21 cellular contexts compared by ENCODE assay signal in the genomic region with DNA sequence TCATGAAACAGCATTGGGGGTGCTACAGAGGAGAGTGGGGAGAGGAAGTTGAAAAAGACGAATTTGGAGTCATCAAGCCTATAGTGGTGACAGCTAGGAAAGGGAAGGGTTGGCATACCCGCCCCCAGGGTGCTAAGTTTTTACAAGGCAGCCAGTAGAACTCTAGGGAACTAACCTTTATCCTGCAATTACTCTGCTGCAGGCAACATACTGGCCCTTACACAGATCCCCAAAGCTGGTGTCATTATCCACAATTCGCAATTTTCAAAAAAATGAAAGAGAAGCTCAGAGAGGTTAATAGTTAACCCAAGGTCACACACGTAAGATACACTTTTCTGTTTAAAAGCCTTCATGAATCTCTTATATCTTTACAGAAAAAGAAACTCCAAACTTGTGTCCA. TPM values are rescaled to one million over a fixed set of nuclear protein-coding genes. Genes with fewer than 3 reads are reported as not detected.
A peak's percentile ranks its signal among the peaks of the same experiment; 100 is the strongest.
DNase-seq lines count a peak whose midpoint lies in the region; ATAC-seq and TF ChIP-seq lines count a peak whose summit lies in the region.
"Had no signal": no experiment of that assay in that cellular context is flagged by ENCODE, and none has a peak within 500 bp of the region (broad histone marks: within the 10 kb centered on the region; RNA-seq: fewer than 3 reads in every experiment).

No MANE protein-coding gene starts in this region.

- H4K20me1 ChIP-seq in OCI-LY3 (ENCODE audit: insufficient read depth, low read length) = no peaks in the 10 kb centered on the region

- H3K4me2 ChIP-seq in OCI-LY3 (ENCODE audit: low read length) = no peak overlapping the region
- H3K4me2 ChIP-seq: A549 had no signal

- peak overlapping the region; percentile 62; the same call in 1 of the 2 replicates for H2AFZ ChIP-seq in OCI-LY3 (ENCODE audit: low read depth, low read length)
- H2AFZ ChIP-seq: GM23248 had no signal

- H3K9me3 ChIP-seq in OCI-LY3 (ENCODE audit: insufficient read depth, low read length) = no peaks in the 10 kb centered on the region
- H3K9me3 ChIP-seq in right lobe of liver = no peaks in the 10 kb centered on the region
- H3K9me3 ChIP-seq in effector memory CD4-positive, alpha-beta T cell (ENCODE audit: control insufficient read depth, low read length) = no peaks in the 10 kb centered on the region
- H3K9me3 ChIP-seq: A549 had no signal

- TF ChIP-seq CTCF in OCI-LY3 (IDR thresholded peaks at IDR 0.05; ENCODE audit: low read depth, low read length) = no peak
- no peak for TF ChIP-seq CTCF in right lobe of liver (IDR thresholded peaks at IDR 0.05)

- ATAC-seq in left colon = peak; percentile 63
- peak; percentile 53 to 69 (median 57) for ATAC-seq in right lobe of liver
- ATAC-seq: A549 had no signal

- TF ChIP-seq POLR2A in right lobe of liver (IDR thresholded peaks at IDR 0.05) = no peak

- H3K4me1 ChIP-seq in OCI-LY3 (ENCODE audit: low read length) (peaks cover 25% of the 10 kb centered on the region), right lobe of liver (peaks cover 0 to 9% (median 0%) of the 10 kb centered on the region in 4 donors)
- no peaks in the 10 kb centered on the region for H3K4me1 ChIP-seq in effector memory CD4-positive, alpha-beta T cell (ENCODE audit: control insufficient read depth, insufficient read depth, low read length, poor library complexity, severe bottlenecking)
- H3K4me1 ChIP-seq: A549 had no signal

- H3K9ac ChIP-seq in OCI-LY3 (ENCODE audit: low read length) = no peak overlapping the region
- H3K9ac ChIP-seq: GM23248 had no signal

- H3K27me3 ChIP-seq in OCI-LY3 (ENCODE audit: low read depth, low read length) (no peaks in the 10 kb centered on the region), right lobe of liver (no peaks in the 10 kb centered on the region)
- no peaks in the 10 kb centered on the region for H3K27me3 ChIP-seq in effector memory CD4-positive, alpha-beta T cell (replicated peaks; ENCODE audit: control insufficient read depth, insufficient read depth, low read length, poor library complexity, severe bottlenecking)

- H3K27ac ChIP-seq in OCI-LY3 (ENCODE audit: low read length) (no peak overlapping the region), right lobe of liver (no peak overlapping the region)
- no peak overlapping the region for H3K27ac ChIP-seq in effector memory CD4-positive, alpha-beta T cell (ENCODE audit: insufficient read depth, low read length, poor library complexity, severe bottlenecking)
- H3K27ac ChIP-seq: A549, GM23248 had no signal

- no peaks in the 10 kb centered on the region for H3K79me2 ChIP-seq in OCI-LY3 (ENCODE audit: low read length)

- no peaks in the 10 kb centered on the region for H3K36me3 ChIP-seq in OCI-LY3 (replicated peaks; ENCODE audit: low read depth, low read length)
- no peaks in the 10 kb centered on the region for H3K36me3 ChIP-seq in right lobe of liver
- no peaks in the 10 kb centered on the region for H3K36me3 ChIP-seq in effector memory CD4-positive, alpha-beta T cell (ENCODE audit: control insufficient read depth, insufficient read depth, low read length)

- WGBS in right lobe of liver (ENCODE audit: insufficient coverage, low coverage, low lambda C conversion rate, missing lambda C conversion rate) = 31% methylated on average over 4 of the region's 4 CpGs

- DNase-seq in left colon (no peak), right lobe of liver (no peak), NCI-H146 treated with DMSO at 0.1 percent for 48 hours (lab: John Stamatoyannopoulos, UW; ENCODE audit: unreplicated experiment) (no peak)
- no peak for DNase-seq in stimulated activated CD8-positive, alpha-beta memory T cell treated with anti-CD3 and anti-CD28 coated beads, Interleukin-4, amount 100 ng/mL, for 48 hours
- no peak for DNase-seq in effector memory CD4-positive, alpha-beta T cell
- DNase-seq in stimulated activated CD4-positive, alpha-beta T cell treated with anti-CD3 and anti-CD28 coated beads, Interleukin-4, amount 100 ng/mL, for 24 hours = no peak
- DNase-seq: 8988T; ACHN; AML-193; C1 segment of cervical spinal cord; Calu3; CD4-positive, alpha-beta memory T cell; COR-L47; DMS53; DMS79 treated with DMSO at 0.1 percent for 48 hours; GF-D8; GM23248; H7; HCEC 1CT had no signal

- intact Hi-C loops in left colon (cut with DNase I, micrococcal nuclease) = no loop called here
- intact Hi-C loops in right lobe of liver (cut with DNase I) = no loop called here

- H3K4me3 ChIP-seq in OCI-LY3 (ENCODE audit: low read length) (no peak overlapping the region), right lobe of liver (no peak overlapping the region)
- no peak overlapping the region for H3K4me3 ChIP-seq in effector memory CD4-positive, alpha-beta T cell (ENCODE audit: insufficient read depth, low read depth, low read length, poor library complexity, severe bottlenecking)
- H3K4me3 ChIP-seq: A549, GM23248 had no signal

RNA-seq across cellular contexts. Expression of gene SLC35B4, which starts 14.3 kb away (rescaled TPM):
- total RNA-seq in left colon = 1 to 10 TPM; 6.5 to 8.8 TPM
- total RNA-seq in right lobe of liver = 10 to 100 TPM in 4 of 6 experiments, 1 to 10 TPM in 2; 8.9 to 13.5 (median 10.4) TPM
